In the genomic region with DNA sequence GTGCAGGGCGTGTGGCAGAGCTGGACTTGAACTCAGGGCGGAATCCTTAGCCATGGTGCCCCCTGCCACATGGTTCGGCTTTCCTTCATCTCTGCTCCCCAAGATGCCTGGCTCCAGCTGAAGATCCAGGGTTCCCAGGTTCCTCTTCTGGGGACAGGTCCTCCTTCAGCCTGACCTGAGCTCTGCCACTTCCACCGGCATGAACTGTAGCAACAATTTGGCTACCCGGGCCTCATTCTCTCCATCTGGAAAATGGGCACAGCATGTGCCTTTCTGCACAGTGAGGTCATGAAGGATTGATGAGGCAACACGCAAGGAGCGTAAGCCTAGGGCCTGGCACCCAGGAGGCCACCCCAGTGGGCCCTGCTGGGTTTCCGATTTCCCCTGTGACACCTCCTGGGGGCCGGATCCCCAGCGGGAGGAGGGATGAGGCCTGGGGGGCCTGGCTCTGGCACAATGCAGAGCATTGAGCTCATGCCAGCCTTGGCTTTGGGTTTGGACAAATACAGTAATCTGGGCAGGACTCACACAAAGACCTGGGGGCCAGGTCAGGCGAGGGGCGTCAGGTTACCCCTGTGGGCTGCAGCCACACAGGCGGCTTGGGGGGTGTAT, we compare ENCODE assay signal across 17 cellular contexts.
"Had no signal": no experiment of that assay in that cellular context is flagged by ENCODE, and none has a peak within 500 bp of the region (broad histone marks: within the 10 kb centered on the region; RNA-seq: fewer than 3 reads in every experiment).

No MANE protein-coding gene starts in this region.

- ATAC-seq: foreskin keratinocyte; left cardiac atrium; left ventricle myocardium superior; naive thymus-derived CD4-positive, alpha-beta T cell had no signal

- DNase-seq: colonic mucosa; effector CD4-positive, alpha-beta T cell; endodermal cell; erythroblast; foreskin keratinocyte; immature natural killer cell; left cardiac atrium; left ventricle myocardium superior; naive thymus-derived CD4-positive, alpha-beta T cell; nephron progenitor cell; ovary; small intestine; stimulated activated CD4-positive, alpha-beta T cell treated with anti-CD3 and anti-CD28 coated beads, Interleukin-12 subunit alpha, Interleukin-12 subunit beta, amount 100 ng/mL, for 4 hours; stimulated activated naive CD4-positive, alpha-beta T cell treated with Interleukin-2 at 50 U/mL for 16 hours had no signal

- H3K36me3 ChIP-seq: colonic mucosa, ovary, right atrium auricular region had no signal

- FAIRE-seq: endothelial cell of umbilical vein, keratinocyte, small intestine had no signal

- H3K9me3 ChIP-seq: colonic mucosa, ovary, right atrium auricular region had no signal

- H3K27me3 ChIP-seq: colonic mucosa, foreskin keratinocyte, ovary, right atrium auricular region had no signal

- H3K27ac ChIP-seq: colonic mucosa, foreskin keratinocyte, ovary, right atrium auricular region had no signal

- H3K4me3 ChIP-seq: colonic mucosa, ovary, right atrium auricular region had no signal
